Comparison of ENCODE assay signal across 8 cellular contexts in genomic region chr2:63050186-63050915, GRCh38. TPM values are rescaled to one million over a fixed set of nuclear protein-coding genes. Genes with fewer than 3 reads are reported as not detected.
DNase-seq lines count a peak whose midpoint lies in the region; ATAC-seq and TF ChIP-seq lines count a peak whose summit lies in the region.

Gene OTX1, plus strand, starts transcription at chr2:63050830. Its CDS starts 2,161 bp downstream, at chr2:63052991.

- H3K27me3 ChIP-seq in BE2C: peaks cover 77% of the 10 kb centered on the region
- peaks cover 79 to 86% of the 10 kb centered on the region in 2 experiments for H3K27me3 ChIP-seq in mesenchymal stem cell (ENCODE audit: control insufficient read depth in 1 of 2, insufficient read depth in 1 of 2, low read length in 2 of 2)
- H3K27me3 ChIP-seq in stomach: peaks cover 38 to 99% (median 86%) of the 10 kb centered on the region in 3 donors

- peak within 1 kb of the TSS; percentile 48 for H3K9ac ChIP-seq in mesenchymal stem cell (ENCODE audit: low read length)

- peaks cover 70 to 75% (median 75%) of the 10 kb centered on the region in 3 donors for H3K4me1 Mint-ChIP-seq in T-cell
- peaks cover 71% of the 10 kb centered on the region for H3K4me1 Mint-ChIP-seq in dendritic cell treated with granulocyte-macrophage colony-stimulating factor and Interleukin-4, amounts not matched to agents 40 ng/mL and 50 ng/mL, for 4 days (ENCODE audit: low read depth)

- H3K4me1 ChIP-seq in BE2C (no peaks in the 10 kb centered on the region), mesenchymal stem cell (ENCODE audit: control insufficient read depth, insufficient read depth, low read depth, low read length) (peaks cover 40% of the 10 kb centered on the region), stomach (peaks cover 53 to 71% (median 66%) of the 10 kb centered on the region in 4 donors)

- no peak within 1 kb of the TSS for H2BK15ac ChIP-seq in mesenchymal stem cell (ENCODE audit: low read depth, poor library complexity, severe bottlenecking)

- H3K36me3 Mint-ChIP-seq in T-cell: peaks cover 8% of the 10 kb centered on the region
- no peaks in the 10 kb centered on the region for H3K36me3 Mint-ChIP-seq in dendritic cell treated with granulocyte-macrophage colony-stimulating factor and Interleukin-4, amounts not matched to agents 40 ng/mL and 50 ng/mL, for 4 days (ENCODE audit: low read depth)

- no peaks in the 10 kb centered on the region for H3K79me1 ChIP-seq in mesenchymal stem cell (replicated peaks; ENCODE audit: low read length, poor library complexity, severe bottlenecking)

- peak within 1 kb of the TSS in 1 of 2 donors; percentile 69 for H3K27ac Mint-ChIP-seq in T-cell
- no peak within 1 kb of the TSS for H3K27ac Mint-ChIP-seq in dendritic cell treated with granulocyte-macrophage colony-stimulating factor and Interleukin-4, amounts not matched to agents 40 ng/mL and 50 ng/mL, for 4 days

- H3K27ac ChIP-seq in mesenchymal stem cell (ENCODE audit: low read length, poor library complexity, severe bottlenecking) (no peak within 1 kb of the TSS), stomach (peak within 1 kb of the TSS in 3 of 5 donors; percentile 5 to 60 (median 59))

- H3K36me3 ChIP-seq in BE2C (no peaks in the 10 kb centered on the region), mesenchymal stem cell (ENCODE audit: control insufficient read depth in 1 of 2, insufficient read depth in 2 of 2, low read depth in 1 of 2, low read length in 2 of 2) (peaks cover 8 to 21% of the 10 kb centered on the region in 2 experiments), stomach (peaks cover 0 to 21% (median 11%) of the 10 kb centered on the region in 4 donors)

- H3K4me3 ChIP-seq in BE2C (ENCODE audit: low read depth, low read length): peak within 1 kb of the TSS; percentile 48
- peak within 1 kb of the TSS; percentile 49 to 76 for H3K4me3 ChIP-seq in mesenchymal stem cell (ENCODE audit: insufficient read depth in 1 of 2, low read depth in 1 of 2, low read length in 2 of 2)
- H3K4me3 ChIP-seq in stomach: peak within 1 kb of the TSS; percentile 48 to 78 (median 64)

- H4K8ac ChIP-seq in mesenchymal stem cell (ENCODE audit: low read length): no peak within 1 kb of the TSS

- H3K14ac ChIP-seq in mesenchymal stem cell (ENCODE audit: low read length in 2 of 2): no peak within 1 kb of the TSS

- H3K4me3 Mint-ChIP-seq in T-cell: peak within 1 kb of the TSS; percentile 82 to 84 (median 83)
- H3K4me3 Mint-ChIP-seq in dendritic cell treated with granulocyte-macrophage colony-stimulating factor and Interleukin-4, amounts not matched to agents 40 ng/mL and 50 ng/mL, for 4 days: peak within 1 kb of the TSS; percentile 70

- no peak within 1 kb of the TSS for H3K23ac ChIP-seq in mesenchymal stem cell (ENCODE audit: low read length in 2 of 2)

- H2BK120ac ChIP-seq in mesenchymal stem cell (ENCODE audit: low read depth, low read length): no peak within 1 kb of the TSS

- no peak within 1 kb of the TSS for H4K91ac ChIP-seq in mesenchymal stem cell (ENCODE audit: low read length)

- H2BK5ac ChIP-seq in mesenchymal stem cell (ENCODE audit: low read depth, low read length, poor library complexity, severe bottlenecking): no peak within 1 kb of the TSS

- TF ChIP-seq EP300 in stomach (IDR thresholded peaks at IDR 0.05): no peak

- 0% methylated on average over 22 of the region's 86 CpGs for WGBS in mesenchymal stem cell
- WGBS in stomach, 5 donors: 1% methylated on average over 34 to 86 of the region's 86 CpGs

- H3K4me2 ChIP-seq in mesenchymal stem cell (ENCODE audit: low read length, poor library complexity, severe bottlenecking): peak within 1 kb of the TSS; percentile 78

- H3K9me3 ChIP-seq in BE2C (no peaks in the 10 kb centered on the region), mesenchymal stem cell (ENCODE audit: control insufficient read depth, low read length) (no peaks in the 10 kb centered on the region), stomach (peaks cover 0 to 33% (median 8%) of the 10 kb centered on the region in 4 donors)

- no peak within 1 kb of the TSS for H2AK5ac ChIP-seq in mesenchymal stem cell (ENCODE audit: low read length, severe bottlenecking)

- no peak within 1 kb of the TSS for H2AFZ ChIP-seq in mesenchymal stem cell (ENCODE audit: low read depth, low read length)

- ATAC-seq in GM18867 (IDR thresholded peaks at IDR 0.05; ENCODE audit: unreplicated experiment) (peak; percentile 94), HG03039 (IDR thresholded peaks at IDR 0.05; ENCODE audit: unreplicated experiment) (peak; percentile 76), T-cell (replicated peaks in 1 of 4) (peak; percentile 40 to 74 (median 66))

- CTCF ChIA-PET in T-cell (lab: Charles Lee): no interaction called here

- H2BK12ac ChIP-seq in mesenchymal stem cell (ENCODE audit: low read length in 2 of 2): no peak within 1 kb of the TSS

- H3K27me3 Mint-ChIP-seq in T-cell: peaks cover 62 to 82% of the 10 kb centered on the region in 2 donors
- H3K27me3 Mint-ChIP-seq in dendritic cell treated with granulocyte-macrophage colony-stimulating factor and Interleukin-4, amounts not matched to agents 40 ng/mL and 50 ng/mL, for 4 days: peaks cover 96% of the 10 kb centered on the region

- POLR2A ChIA-PET in T-cell (lab: Charles Lee): no interaction called here

- TF ChIP-seq CTCF in BE2C (IDR thresholded peaks at IDR 0.05; ENCODE audit: low read depth, low read length) (no peak), stomach (IDR thresholded peaks at IDR 0.05) (no peak)

- H3K18ac ChIP-seq in mesenchymal stem cell (ENCODE audit: low read depth in 1 of 2, low read length in 2 of 2): no peak within 1 kb of the TSS

- DNase-seq in BE2C: no peak
- DNase-seq in NCI-H187 (lab: John Stamatoyannopoulos, UW): peak; percentile 59 to 72
- DNase-seq in T-cell: peak in 5 of 34 experiments; percentile 15 to 35 (median 25)
- DNase-seq in mesenchymal stem cell: no peak
- DNase-seq in stomach: peak; percentile 78

- intact Hi-C loops in dendritic cell treated with granulocyte-macrophage colony-stimulating factor and Interleukin-4, amounts not matched to agents 40 ng/mL and 50 ng/mL, for 4 days (cut with micrococcal nuclease): no loop called here
- intact Hi-C loops in stomach (cut with DNase I; ENCODE audit: low total_unique reads): no loop called here

- TF ChIP-seq POLR2A in stomach (IDR thresholded peaks at IDR 0.05): no peak

- H3K9me3 Mint-ChIP-seq in T-cell: no peaks in the 10 kb centered on the region
- no peaks in the 10 kb centered on the region for H3K9me3 Mint-ChIP-seq in dendritic cell treated with granulocyte-macrophage colony-stimulating factor and Interleukin-4, amounts not matched to agents 40 ng/mL and 50 ng/mL, for 4 days

- no peak within 1 kb of the TSS for H3K4ac ChIP-seq in mesenchymal stem cell (ENCODE audit: low read depth in 1 of 2, low read length in 2 of 2)

RNA-seq across cellular contexts. Expression of gene OTX1, which starts in this region (rescaled TPM):
- polyA plus RNA-seq in BE2C (2012; ENCODE audit: insufficient read depth, insufficient read length, low read depth): not detected
- total RNA-seq in T-cell: not detected
- 0.01 TPM for polyA plus RNA-seq in mesenchymal stem cell (2013, experiment 1 of 2)
- polyA plus RNA-seq in mesenchymal stem cell (2013, experiment 2 of 2): not detected
- total RNA-seq in stomach: not detected
- under 1 TPM in 2 of 3 donors, not detected in 1; 0.10 to 0.25 TPM for polyA plus RNA-seq in stomach

Comparison
In these comparisons a context has a peak if more than half of its experiments do, and no peak if none do; other contexts are left out.
1. Peak in ATAC-seq in T-cell; RNA of the gene not detected or under 1 TPM.
2. Peak in DNase-seq, H3K4me3 ChIP-seq and H3K27ac ChIP-seq in stomach; RNA of the gene not detected or under 1 TPM.
3. DNase-seq: peak in NCI-H187 (2 of 2); none in BE2C (single experiment) and mesenchymal stem cell (single experiment).
4. Peak in every context shown above with its lines, with median percentiles within 50 percentile points of each other: H3K4me3 ChIP-seq and ATAC-seq.